8 cellular contexts compared by ENCODE assay signal in the genomic region with DNA sequence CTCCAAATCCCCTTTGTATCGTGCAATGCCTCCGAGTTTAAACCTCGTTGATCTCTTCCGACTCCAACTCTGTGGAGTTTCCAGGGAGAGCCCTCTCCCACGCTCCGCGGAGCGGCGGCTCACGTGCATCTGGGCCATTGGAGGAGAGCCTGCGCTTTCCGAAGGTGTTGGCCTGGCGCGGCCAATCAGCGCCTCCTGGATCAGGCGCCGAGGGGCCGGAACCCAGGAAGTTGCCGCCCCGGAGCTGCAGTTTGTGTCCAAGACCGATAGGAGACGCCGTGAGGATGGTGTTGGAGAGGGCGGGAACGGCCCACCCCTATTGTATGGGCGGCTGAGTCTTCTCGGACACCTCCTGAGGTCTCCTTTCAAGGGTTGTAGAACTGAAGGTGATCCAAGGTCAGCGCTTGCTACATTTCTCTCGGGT. TPM values are rescaled to one million over a fixed set of nuclear protein-coding genes. Genes with fewer than 3 reads are reported as not detected.
DNase-seq lines count a peak whose midpoint lies in the region; ATAC-seq and TF ChIP-seq lines count a peak whose summit lies in the region.

No MANE protein-coding gene starts in this region.

- peaks cover 21% of the 10 kb centered on the region for H3K4me1 Mint-ChIP-seq in neural crest cell

- POLR2A ChIA-PET in AG04449 (lab: Yijun Ruan, JAX), result no interaction called here

- no peak for ATAC-seq in foreskin keratinocyte
- no peak for ATAC-seq in GM21717 (IDR thresholded peaks at IDR 0.05; ENCODE audit: unreplicated experiment)
- ATAC-seq in HG02973 (IDR thresholded peaks at IDR 0.05; ENCODE audit: unreplicated experiment), result no peak
- no peak for ATAC-seq in HG03039 (IDR thresholded peaks at IDR 0.05; ENCODE audit: unreplicated experiment)

- CTCF ChIA-PET in AG04449 (lab: Yijun Ruan, JAX), result interaction anchor here (1.3 to 2.5 kb wide), 7 partner anchors 11 to 412 kb away, joined by 3 to 14 read pairs (median 9); no protein-coding TSS in a partner anchor

- H3K36me3 Mint-ChIP-seq in neural crest cell (ENCODE audit: low read depth), result no peaks in the 10 kb centered on the region

- H3K4me3 Mint-ChIP-seq in neural crest cell, result peak overlapping the region; percentile 95

- DNase-seq in AG04449 (ENCODE audit: low read depth, low spot score) (no peak), SHP77 treated with DMSO at 0.1 percent for 48 hours (lab: John Stamatoyannopoulos, UW) (peak; percentile 57), foreskin keratinocyte (no peak), neural crest cell (ENCODE audit: low read depth, low spot score) (peak; percentile 71), Kasumi-1 (lab: John Stamatoyannopoulos, UW) (no peak)

- H3K4me3 ChIP-seq in AG04449 (ENCODE audit: low read depth, low read length), result peak overlapping the region; percentile 66

- H3K27ac Mint-ChIP-seq in neural crest cell (ENCODE audit: unreplicated experiment), result peak overlapping the region; percentile 37

- no peaks in the 10 kb centered on the region for H3K9me3 Mint-ChIP-seq in neural crest cell

- peaks cover 18% of the 10 kb centered on the region for H3K27me3 ChIP-seq in foreskin keratinocyte

- no peak overlapping the region for H3K27ac ChIP-seq in foreskin keratinocyte

- no peaks in the 10 kb centered on the region for H3K4me1 ChIP-seq in foreskin keratinocyte

- TF ChIP-seq CTCF in AG04449 (IDR thresholded peaks at IDR 0.05; ENCODE audit: insufficient read depth, low read length, missing control alignments), result peak; percentile 59
- TF ChIP-seq CTCF in foreskin keratinocyte (conservative IDR thresholded peaks at IDR 0.05), result peak; percentile 48
- peak; percentile 52 for TF ChIP-seq CTCF in neural crest cell (conservative IDR thresholded peaks at IDR 0.05)

- H3K27me3 Mint-ChIP-seq in neural crest cell (ENCODE audit: low read depth), result peaks cover 37% of the 10 kb centered on the region

RNA-seq across cellular contexts. Expression of a gene that starts 1.6 kb away (rescaled TPM):
- 0.49 and 1.7 TPM in 2 replicates for total RNA-seq in foreskin keratinocyte
- polyA plus RNA-seq in foreskin keratinocyte, result 0.25 and 0.75 TPM in 2 replicates
- total RNA-seq in neural crest cell, result 7.5 and 7.7 TPM in 2 replicates

RNA-seq across cellular contexts. Expression of a gene that starts 21.6 kb away (rescaled TPM):
- total RNA-seq in foreskin keratinocyte (not detected in 2 replicates), neural crest cell (0.21 TPM in 1 of 2 replicates, not detected in the other)
- not detected in 2 replicates for polyA plus RNA-seq in foreskin keratinocyte

Comparison
In these comparisons a context has a peak if more than half of its experiments do, and no peak if none do; other contexts are left out.
1. DNase-seq: peak in SHP77 treated with DMSO at 0.1 percent for 48 hours (single experiment) and neural crest cell (single experiment); none in AG04449 (single experiment), foreskin keratinocyte (0 of 2) and Kasumi-1 (0 of 2).
2. Peak in every context shown above with its lines, with median percentiles within 50 percentile points of each other: CTCF ChIP-seq.